ENCODE assay signal across 8 cellular contexts in genomic region chr19:10416083-10416379, GRCh38. TPM values are rescaled to one million over a fixed set of nuclear protein-coding genes. Genes with fewer than 3 reads are reported as not detected.
DNase-seq lines count a peak whose midpoint lies in the region; ATAC-seq and TF ChIP-seq lines count a peak whose summit lies in the region.

No MANE protein-coding gene starts in this region.

- no peaks in the 10 kb centered on the region for H3K36me3 ChIP-seq in hepatocyte (replicated peaks; ENCODE audit: insufficient read depth, low read depth)

- WGBS in hepatocyte (ENCODE audit: low lambda C conversion rate, missing lambda C conversion rate) = 13% methylated on average over 9 of the region's 9 CpGs

- H3K27me3 ChIP-seq in hepatocyte = peaks cover 55% of the 10 kb centered on the region

- peak overlapping the region; percentile 97 for H3K4me2 ChIP-seq in hepatocyte

- in situ Hi-C loops in GM13977 (cut with MboI; ENCODE audit: low pct_unique_long_range_greater_than_20kb, low sequenced_read_pairs, unreplicated experiment) = no loop called here

- H3K27ac ChIP-seq in hepatocyte (no peak overlapping the region), skin epidermis (peak overlapping the region in 17 of 21 experiments; percentile 2 to 78 (median 31))

- no peak for ATAC-seq in GM21825 (IDR thresholded peaks at IDR 0.05; ENCODE audit: unreplicated experiment)

- H2AFZ ChIP-seq in hepatocyte = peak overlapping the region; percentile 88

- peaks cover 15% of the 10 kb centered on the region for H3K4me1 ChIP-seq in hepatocyte (ENCODE audit: insufficient read depth)

- H3K79me2 ChIP-seq in hepatocyte = no peaks in the 10 kb centered on the region

- TF ChIP-seq CTCF in WI38 (IDR thresholded peaks at IDR 0.05; ENCODE audit: low read depth, low read length) (no peak), hepatocyte (IDR thresholded peaks at IDR 0.05; ENCODE audit: poor library complexity) (no peak), GM13977 (IDR thresholded peaks at IDR 0.05; ENCODE audit: extremely low read depth, insufficient read depth, missing control alignments) (no peak)

- no peaks in the 10 kb centered on the region for H3K9me3 ChIP-seq in hepatocyte (ENCODE audit: low read depth)

- no peaks in the 10 kb centered on the region for H4K20me1 ChIP-seq in hepatocyte (ENCODE audit: insufficient read depth, poor library complexity, severe bottlenecking)

- H3K4me3 ChIP-seq in WI38 (ENCODE audit: low read depth, low read length) = peak overlapping the region; percentile 74
- H3K4me3 ChIP-seq in hepatocyte = peak overlapping the region; percentile 30
- peak overlapping the region; percentile 23 to 54 (median 40) for H3K4me3 ChIP-seq in skin epidermis

- H3K9me2 ChIP-seq in hepatocyte (replicated peaks; ENCODE audit: insufficient read depth) = no peaks in the 10 kb centered on the region

- DNase-seq in DMS53 treated with DMSO at 0.1 percent for 48 hours (lab: John Stamatoyannopoulos, UW; ENCODE audit: unreplicated experiment) (peak; percentile 34), DMS53 (lab: John Stamatoyannopoulos, UW) (no peak), hepatocyte (ENCODE audit: low spot score) (no peak), GM13977 (ENCODE audit: low spot score) (no peak)
- DNase-seq in stimulated activated CD4-positive, alpha-beta T cell treated with anti-CD3 and anti-CD28 coated beads, Interleukin-12 subunit alpha, Interleukin-12 subunit beta, amount 100 ng/mL, for 4 hours = no peak

RNA-seq across cellular contexts. Expression of gene PDE4A, which starts 4.3 kb away (rescaled TPM):
- total RNA-seq in hepatocyte = 1.3 and 2.8 TPM in 2 replicates
- polyA plus RNA-seq in hepatocyte = 4.3 and 5.8 TPM in 2 replicates

RNA-seq across cellular contexts. Expression of gene CDC37, which starts 12.7 kb away (rescaled TPM):
- total RNA-seq in hepatocyte = 124 and 144 TPM in 2 replicates
- polyA plus RNA-seq in hepatocyte = 196 and 224 TPM in 2 replicates

RNA-seq across cellular contexts. Expression of gene TYK2, which starts 35.7 kb away (rescaled TPM):
- total RNA-seq in hepatocyte = 52.4 and 63.6 TPM in 2 replicates
- 94.3 and 108 TPM in 2 replicates for polyA plus RNA-seq in hepatocyte
